Comparison of ENCODE assay signal across 8 cellular contexts in genomic region chr9:131405858-131406566, GRCh38. TPM values are rescaled to one million over a fixed set of nuclear protein-coding genes. Genes with fewer than 3 reads are reported as not detected.
DNase-seq lines count a peak whose midpoint lies in the region; ATAC-seq and TF ChIP-seq lines count a peak whose summit lies in the region.

No MANE protein-coding gene starts in this region.

- CTCF ChIA-PET in naive thymus-derived CD4-positive, alpha-beta T cell (lab: Charles Lee), result interaction anchor here (0.5 to 4.8 kb wide), 7 partner anchors 8 to 324 kb away, joined by 3 to 30 read pairs (median 4); no protein-coding TSS in a partner anchor
- CTCF ChIA-PET in GM10248 (lab: Yijun Ruan, JAX), result interaction anchor here (0.9 to 1.8 kb wide), 5 partner anchors 9 to 93 kb away, joined by 3 to 6 read pairs (median 4); no protein-coding TSS in a partner anchor

- POLR2A ChIA-PET in naive thymus-derived CD4-positive, alpha-beta T cell (lab: Charles Lee), result interaction anchor here (0.6 to 5.1 kb wide), 12 partner anchors 9 to 253 kb away, joined by 3 to 64 read pairs (median 4); no protein-coding TSS in a partner anchor
- POLR2A ChIA-PET in GM10248 (lab: Yijun Ruan, JAX), result interaction anchor here (0.6 to 1.2 kb wide), 3 partner anchors 9 to 355 kb away, joined by 3 to 8 read pairs (median 3); no protein-coding TSS in a partner anchor

- peak overlapping the region; percentile 80 to 93 (median 85) for H3K4me3 Mint-ChIP-seq in naive thymus-derived CD4-positive, alpha-beta T cell

- no peaks in the 10 kb centered on the region for H3K36me3 ChIP-seq in ectodermal cell (ENCODE audit: control insufficient read depth, insufficient read depth, low read length)
- H3K36me3 ChIP-seq in naive thymus-derived CD4-positive, alpha-beta T cell (ENCODE audit: control insufficient read depth in 2 of 3, insufficient read depth in 3 of 3, low read length in 3 of 3), result no peaks in the 10 kb centered on the region

- ATAC-seq in naive thymus-derived CD4-positive, alpha-beta T cell, result no peak
- ATAC-seq in HG03432 (IDR thresholded peaks at IDR 0.05; ENCODE audit: unreplicated experiment) (no peak), GM21360 (IDR thresholded peaks at IDR 0.05; ENCODE audit: unreplicated experiment) (no peak)

- 76 to 80% methylated on average over 9 of the region's 9 CpGs for WGBS in ectodermal cell, 2 experiments

- H3K27ac Mint-ChIP-seq in naive thymus-derived CD4-positive, alpha-beta T cell, result peak overlapping the region; percentile 81 to 93 (median 86)

- peaks cover 0 to 2% (median 0%) of the 10 kb centered on the region in 11 donors for H3K9me3 Mint-ChIP-seq in naive thymus-derived CD4-positive, alpha-beta T cell

- DNase-seq in AG10803 (ENCODE audit: low read depth) (no peak), NCI-H510A (lab: John Stamatoyannopoulos, UW) (peak; percentile 43), GM10248 (ENCODE audit: extremely low spot score) (no peak)
- DNase-seq in naive thymus-derived CD4-positive, alpha-beta T cell, result peak in 3 of 9 donors; percentile 19 to 42 (median 33)
- DNase-seq in activated CD8-positive, alpha-beta memory T cell treated with anti-CD3 and anti-CD28 coated beads, Interleukin-2, amount 50 U/mL, for 4 hours, result no peak

- no peaks in the 10 kb centered on the region for H3K9me3 ChIP-seq in ectodermal cell (ENCODE audit: control insufficient read depth, low read length)
- H3K9me3 ChIP-seq in naive thymus-derived CD4-positive, alpha-beta T cell (ENCODE audit: control insufficient read depth in 2 of 3, low read length in 3 of 3), result no peaks in the 10 kb centered on the region

- H3K4me3 ChIP-seq in AG10803 (ENCODE audit: low read length) (peak overlapping the region; percentile 39), ectodermal cell (ENCODE audit: insufficient read depth, low read depth, low read length) (no peak overlapping the region)
- H3K4me3 ChIP-seq in naive thymus-derived CD4-positive, alpha-beta T cell (ENCODE audit: low read length), result peak overlapping the region; percentile 54

- intact Hi-C loops in naive thymus-derived CD4-positive, alpha-beta T cell (cut with micrococcal nuclease), result loop anchor here (1.0 to 5.0 kb wide), 2 partner anchors 8 to 34 kb away; no protein-coding TSS in a partner anchor

- H3K27ac ChIP-seq in ectodermal cell (ENCODE audit: insufficient read depth, low read depth, low read length, poor library complexity, severe bottlenecking), result peak overlapping the region; percentile 37
- peak overlapping the region; percentile 64 for H3K27ac ChIP-seq in naive thymus-derived CD4-positive, alpha-beta T cell (ENCODE audit: low read depth, low read length)

- H3K27me3 ChIP-seq in ectodermal cell (ENCODE audit: control insufficient read depth, insufficient read depth, low read length, poor library complexity, severe bottlenecking), result no peaks in the 10 kb centered on the region
- H3K27me3 ChIP-seq in naive thymus-derived CD4-positive, alpha-beta T cell (ENCODE audit: control insufficient read depth in 2 of 2, insufficient read depth in 2 of 2, low read length in 2 of 2), result no peaks in the 10 kb centered on the region

- peaks cover 0 to 22% (median 0%) of the 10 kb centered on the region in 5 donors for H3K36me3 Mint-ChIP-seq in naive thymus-derived CD4-positive, alpha-beta T cell

- TF ChIP-seq CTCF in AG10803 (conservative IDR thresholded peaks at IDR 0.05; ENCODE audit: low read length) (no peak), GM10248 (IDR thresholded peaks at IDR 0.05; ENCODE audit: control extremely low read depth, extremely low read depth, low read depth, missing control alignments) (no peak)

- H3K4me1 Mint-ChIP-seq in naive thymus-derived CD4-positive, alpha-beta T cell, result peaks cover 81 to 96% (median 88%) of the 10 kb centered on the region in 7 donors

- peaks cover 64% of the 10 kb centered on the region for H3K4me1 ChIP-seq in ectodermal cell (ENCODE audit: control insufficient read depth, insufficient read depth, low read length)
- H3K4me1 ChIP-seq in naive thymus-derived CD4-positive, alpha-beta T cell (ENCODE audit: control insufficient read depth in 2 of 2, insufficient read depth in 2 of 2, low read length in 2 of 2), result peaks cover 71 to 91% of the 10 kb centered on the region in 2 donors

- no peaks in the 10 kb centered on the region for H3K27me3 Mint-ChIP-seq in naive thymus-derived CD4-positive, alpha-beta T cell

RNA-seq across cellular contexts. Expression of gene PRRC2B, which starts 12.1 kb away (rescaled TPM):
- polyA plus RNA-seq in ectodermal cell (2013, experiment 1 of 4), result 244 TPM
- 300 TPM for polyA plus RNA-seq in ectodermal cell (2013, experiment 2 of 4)
- 170 TPM for polyA plus RNA-seq in ectodermal cell (2013, experiment 3 of 4)
- 212 TPM for polyA plus RNA-seq in ectodermal cell (2013, experiment 4 of 4)
- total RNA-seq in naive thymus-derived CD4-positive, alpha-beta T cell, result 100 to 1,000 TPM; 208 to 382 (median 272) TPM
- 10 to 100 TPM; 29.8 to 62.4 TPM for polyA plus RNA-seq in naive thymus-derived CD4-positive, alpha-beta T cell
